8 cellular contexts compared by ENCODE assay signal in the genomic region with DNA sequence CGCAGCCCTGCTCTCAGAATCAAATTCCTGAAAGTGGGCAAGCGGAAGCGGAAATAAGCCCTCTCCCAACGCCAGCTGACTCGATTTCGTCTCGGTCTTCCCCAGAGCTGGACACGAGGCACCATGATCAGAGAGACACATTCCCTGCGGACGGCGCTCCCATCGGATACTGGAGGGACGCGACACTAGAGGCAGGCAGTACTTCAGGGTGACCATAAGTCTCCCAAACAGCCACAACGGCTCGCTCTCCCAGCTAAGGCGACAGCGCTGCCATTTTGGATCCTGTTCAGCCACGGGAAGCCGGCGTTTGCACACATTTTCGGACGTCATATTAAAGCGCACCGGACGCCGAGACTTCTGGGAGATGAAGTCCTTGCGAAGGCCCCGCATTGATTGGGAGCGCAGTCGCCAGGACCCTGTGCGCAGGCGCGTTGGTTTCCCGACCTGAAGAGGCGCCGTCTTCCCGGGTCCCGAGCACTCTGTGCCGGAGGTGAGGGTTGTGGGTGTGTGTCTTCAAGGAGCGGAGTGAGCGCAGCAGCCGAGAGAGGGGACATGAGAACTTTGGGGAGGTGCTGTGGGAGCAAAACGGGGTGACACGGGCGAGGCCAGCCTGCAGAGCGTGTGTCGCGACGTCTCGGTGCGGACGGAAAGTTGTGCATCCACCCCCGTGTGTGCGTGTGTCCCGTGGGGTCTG. TPM values are rescaled to one million over a fixed set of nuclear protein-coding genes. Genes with fewer than 3 reads are reported as not detected.
A peak's percentile ranks its signal among the peaks of the same experiment; 100 is the strongest.
DNase-seq lines count a peak whose midpoint lies in the region; ATAC-seq and TF ChIP-seq lines count a peak whose summit lies in the region.

A gene (plus strand): TSS at position 439 of the 694 bp plus-strand sequence. CDS start 10,418 bp downstream, outside the sequence.

- peak; percentile 93 for ATAC-seq in GM21723 (IDR thresholded peaks at IDR 0.05; ENCODE audit: unreplicated experiment)
- ATAC-seq in activated T-cell treated with anti-CD3 and anti-CD28 coated beads, Interleukin-2, amount 50 U/mL, for 4 hours: peak; percentile 95 to 96

- TF ChIP-seq CTCF in PC-9 (conservative IDR thresholded peaks at IDR 0.05): no peak

- DNase-seq in DMS79 (lab: John Stamatoyannopoulos, UW): peak; percentile 93
- DNase-seq in KBM-7: peak; percentile 96
- DNase-seq in PC-9: peak; percentile 97 to 98
- peak; percentile 96 for DNase-seq in activated T-cell treated with anti-CD3 and anti-CD28 coated beads, Interleukin-2, amount 50 U/mL, for 4 hours
- peak; percentile 94 to 95 for DNase-seq in stimulated activated CD8-positive, alpha-beta memory T cell treated with anti-CD3 and anti-CD28 coated beads, Interleukin-4, amount 100 ng/mL, for 4 hours (ENCODE audit: low read depth in 2 of 2, low spot score in 1 of 2)

- intact Hi-C loops in PC-9 (cut with micrococcal nuclease; ENCODE audit: unreplicated experiment): loop anchor here (2.0 kb wide), 1 partner anchor 45 kb away; a partner anchor contains a TSS

- H3K9me3 ChIP-seq in PC-9 (ENCODE audit: insufficient read depth, low read depth) (no peaks in the 10 kb centered on the region), esophagus (ENCODE audit: control insufficient read depth in 2 of 2, insufficient read depth in 1 of 2, low read depth in 1 of 2, low read length in 1 of 2) (no peaks in the 10 kb centered on the region), mucosa of rectum (ENCODE audit: control insufficient read depth in 2 of 2, low read length in 2 of 2) (no peaks in the 10 kb centered on the region)

- H4K20me1 ChIP-seq in PC-9 (ENCODE audit: insufficient read depth): no peaks in the 10 kb centered on the region

- H3K4me3 ChIP-seq in PC-9 (peak within 1 kb of the TSS; percentile 65), esophagus (ENCODE audit: low read depth in 1 of 2, low read length in 2 of 2) (peak within 1 kb of the TSS; percentile 91 to 96), mucosa of rectum (ENCODE audit: low read length in 2 of 2) (peak within 1 kb of the TSS; percentile 78 to 100)

- no peaks in the 10 kb centered on the region for H3K9me2 ChIP-seq in PC-9 (ENCODE audit: insufficient read depth)

- peak within 1 kb of the TSS; percentile 88 for H3K4me2 ChIP-seq in PC-9

- peak within 1 kb of the TSS; percentile 99 for H3K4me3 Mint-ChIP-seq in activated T-cell treated with anti-CD3 and anti-CD28 coated beads, Interleukin-2, amount 50 U/mL, for 4 hours

- H3K9ac ChIP-seq in mucosa of rectum (ENCODE audit: low read depth in 1 of 2, low read length in 2 of 2): peak within 1 kb of the TSS; percentile 67 to 99

- no peaks in the 10 kb centered on the region for H3K36me3 ChIP-seq in PC-9 (ENCODE audit: low read depth)
- H3K36me3 ChIP-seq in esophagus (ENCODE audit: control insufficient read depth in 2 of 2, insufficient read depth in 2 of 2, low read length in 1 of 2): no peaks in the 10 kb centered on the region
- peaks cover 2 to 3% of the 10 kb centered on the region in 2 donors for H3K36me3 ChIP-seq in mucosa of rectum (ENCODE audit: control insufficient read depth in 2 of 2, insufficient read depth in 2 of 2, low read length in 2 of 2)

- H3F3A ChIP-seq in PC-9 (ENCODE audit: insufficient read depth, low read depth): peaks cover 10% of the 10 kb centered on the region; the same call in 1 of the 2 replicates

- in situ Hi-C loops in KBM-7 (cut with MboI; ENCODE audit: low pct_unique_long_range_greater_than_20kb, low sequenced_read_pairs): no loop called here

- no peaks in the 10 kb centered on the region for H3K36me3 Mint-ChIP-seq in activated T-cell treated with anti-CD3 and anti-CD28 coated beads, Interleukin-2, amount 50 U/mL, for 4 hours (ENCODE audit: insufficient read depth)

- no peaks in the 10 kb centered on the region for H3K27me3 Mint-ChIP-seq in activated T-cell treated with anti-CD3 and anti-CD28 coated beads, Interleukin-2, amount 50 U/mL, for 4 hours (ENCODE audit: low read depth)

- peak within 1 kb of the TSS; percentile 90 for H2AFZ ChIP-seq in PC-9

- H3K4me1 Mint-ChIP-seq in activated T-cell treated with anti-CD3 and anti-CD28 coated beads, Interleukin-2, amount 50 U/mL, for 4 hours (ENCODE audit: low read depth): peaks cover 30% of the 10 kb centered on the region

- H3K27ac ChIP-seq in PC-9: peak within 1 kb of the TSS; percentile 55
- H3K27ac ChIP-seq in esophagus (ENCODE audit: low read depth in 2 of 2, low read length in 1 of 2): peak within 1 kb of the TSS; percentile 97 to 99
- H3K27ac ChIP-seq in mucosa of rectum (ENCODE audit: low read depth in 2 of 2, low read length in 2 of 2): peak within 1 kb of the TSS; percentile 74 to 95

- H3K27me3 ChIP-seq in PC-9 (ENCODE audit: insufficient read depth, low read depth) (no peaks in the 10 kb centered on the region), esophagus (ENCODE audit: control insufficient read depth in 1 of 2, insufficient read depth in 2 of 2, low read length in 2 of 2) (no peaks in the 10 kb centered on the region), mucosa of rectum (ENCODE audit: control insufficient read depth in 2 of 2, insufficient read depth in 2 of 2, low read length in 2 of 2) (no peaks in the 10 kb centered on the region)

- H3K9me3 Mint-ChIP-seq in activated T-cell treated with anti-CD3 and anti-CD28 coated beads, Interleukin-2, amount 50 U/mL, for 4 hours: no peaks in the 10 kb centered on the region

- H3K4me1 ChIP-seq in PC-9 (replicated peaks; ENCODE audit: insufficient read depth): peaks cover 17% of the 10 kb centered on the region
- no peaks in the 10 kb centered on the region for H3K4me1 ChIP-seq in esophagus (ENCODE audit: control insufficient read depth in 2 of 2, insufficient read depth in 2 of 2, low read length in 1 of 2)
- peaks cover 5 to 11% of the 10 kb centered on the region in 2 donors for H3K4me1 ChIP-seq in mucosa of rectum (ENCODE audit: control insufficient read depth in 2 of 2, insufficient read depth in 2 of 2, low read length in 2 of 2)

- CTCF ChIA-PET in PC-9 (lab: Charles Lee): interaction anchor here (0.6 kb wide), 1 partner anchor 184 kb away, joined by 6 read pairs; no protein-coding TSS in a partner anchor

- H3K79me2 ChIP-seq in PC-9 (ENCODE audit: low read depth): peaks cover 20% of the 10 kb centered on the region

- POLR2A ChIA-PET in PC-9 (lab: Charles Lee; ENCODE audit: unreplicated experiment): interaction anchor here (0.6 to 0.7 kb wide), 7 partner anchors 21 to 1817 kb away, joined by 3 to 6 read pairs (median 3); no protein-coding TSS in a partner anchor

- WGBS in esophagus, 2 donors: 0% methylated on average over 56 of the region's 56 CpGs

- no TSS peak for BruUV-seq in PC-9 (replicated peaks; lab: Mats Ljungman, UMichigan)

RNA-seq across cellular contexts. Expression of the gene that starts here (rescaled TPM):
- 2.9 and 4.9 TPM in 2 replicates for total RNA-seq in PC-9 (2021)
- 1 to 10 TPM; 2.0 to 3.2 (median 2.1) TPM for total RNA-seq in activated T-cell treated with anti-CD3 and anti-CD28 coated beads, Interleukin-2, amount 50 U/mL, for 4 hours
- polyA plus RNA-seq in esophagus: 1 to 10 TPM in 1 of 2 donors, under 1 TPM in 1; 0.90 to 1.2 TPM

Comparison
In these comparisons a context has a peak if more than half of its experiments do, and no peak if none do; other contexts are left out.
1. Peak in every context shown above with its lines: DNase-seq, ATAC-seq, H3K4me3 ChIP-seq and H3K27ac ChIP-seq.